ENCODE assay signal across 8 cellular contexts in the genomic region with DNA sequence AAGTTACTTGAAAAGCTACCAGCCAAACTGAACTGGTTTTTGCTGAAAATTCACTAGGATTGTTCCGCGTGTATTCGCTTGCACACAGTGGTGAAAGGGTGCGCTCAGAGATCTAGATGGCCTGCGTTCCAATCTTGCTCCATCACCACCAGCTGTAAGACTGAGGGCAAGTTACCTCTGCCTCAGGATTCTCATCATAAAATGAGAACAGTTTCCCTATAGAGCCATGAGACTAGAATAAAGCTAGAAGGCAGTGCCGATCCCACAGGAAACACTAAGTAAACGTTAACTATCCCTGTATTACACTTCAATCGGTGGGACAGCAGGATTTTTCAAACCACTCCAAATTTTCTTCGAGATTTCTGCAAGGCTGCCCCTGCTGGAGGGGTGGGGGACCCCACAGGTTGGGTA. TPM values are rescaled to one million over a fixed set of nuclear protein-coding genes. Genes with fewer than 3 reads are reported as not detected.
DNase-seq lines count a peak whose midpoint lies in the region; ATAC-seq and TF ChIP-seq lines count a peak whose summit lies in the region.

No MANE protein-coding gene starts in this region.

- peaks cover 10 to 11% (median 11%) of the 10 kb centered on the region in 3 donors for H3K4me1 Mint-ChIP-seq in IgD-negative memory B cell

- TF ChIP-seq CTCF in C4-2B (conservative IDR thresholded peaks at IDR 0.05): no peak
- no peak for TF ChIP-seq CTCF in mammary epithelial cell (conservative IDR thresholded peaks at IDR 0.05 in 1 of 2, IDR thresholded peaks at IDR 0.05 in 1 of 2; ENCODE audit: extremely low read depth in 1 of 2, insufficient read depth in 1 of 2, low read depth in 1 of 2, low read length in 2 of 2)

- ATAC-seq in HG03457 (IDR thresholded peaks at IDR 0.05; ENCODE audit: unreplicated experiment): no peak
- ATAC-seq in GM19397 (IDR thresholded peaks at IDR 0.05; ENCODE audit: unreplicated experiment): no peak
- ATAC-seq in HG02588 (IDR thresholded peaks at IDR 0.05; ENCODE audit: unreplicated experiment): no peak

- H3K9ac ChIP-seq in mammary epithelial cell (ENCODE audit: insufficient read depth, low read length) (peak overlapping the region; percentile 98), mucosa of stomach (ENCODE audit: low read length) (peak overlapping the region; percentile 85)

- H2AFZ ChIP-seq in mammary epithelial cell (ENCODE audit: low read depth, low read length): peak overlapping the region; percentile 93

- CTCF ChIA-PET in mammary epithelial cell (lab: Charles Lee; ENCODE audit: low non-redundant PET): no interaction called here

- H3K4me3 ChIP-seq in mammary epithelial cell (replicated peaks in 1 of 3; ENCODE audit: insufficient read depth in 1 of 3, low read depth in 2 of 3, low read length in 3 of 3) (peak overlapping the region; percentile 68 to 95 (median 90)), mucosa of stomach (ENCODE audit: low read length) (peak overlapping the region; percentile 54)

- H3K27ac ChIP-seq in C4-2B (peak overlapping the region; percentile 93), mammary epithelial cell (ENCODE audit: insufficient read depth, low read depth, low read length) (peak overlapping the region; percentile 83)

- peak overlapping the region in 2 of 3 donors; percentile 89 to 94 for H3K27ac Mint-ChIP-seq in IgD-negative memory B cell

- H3K27me3 Mint-ChIP-seq in IgD-negative memory B cell: peaks cover 1% of the 10 kb centered on the region

- 21% methylated on average over 8 of the region's 9 CpGs for WGBS in mammary epithelial cell (ENCODE audit: low coverage, missing lambda C conversion rate)

- DNase-seq in mammary epithelial cell (peak; percentile 25), Ammon's horn (ENCODE audit: low spot score) (no peak)

- peak overlapping the region; percentile 87 for H3K4me2 ChIP-seq in mammary epithelial cell (ENCODE audit: insufficient read depth, low read depth, low read length)

- TSS peak; percentile 57 for BruUV-seq in mammary epithelial cell (replicated peaks; lab: Mats Ljungman, UMichigan)

- peaks cover 52% of the 10 kb centered on the region for H3K79me2 ChIP-seq in mammary epithelial cell (ENCODE audit: insufficient read depth, low read length)

- in situ Hi-C loops in mammary epithelial cell (cut with MboI; ENCODE audit: low sequenced_read_pairs in 2 of 2): loop anchor here in 1 of 2 donors (25.0 kb wide), 1 partner anchor 210 kb away; a partner anchor contains a TSS

- H3K36me3 ChIP-seq in mammary epithelial cell (ENCODE audit: insufficient read depth, low read length): no peaks in the 10 kb centered on the region
- no peaks in the 10 kb centered on the region for H3K36me3 ChIP-seq in mucosa of stomach (ENCODE audit: control insufficient read depth, insufficient read depth, low read length)

- H3K9me3 ChIP-seq in mammary epithelial cell (replicated peaks; ENCODE audit: insufficient read depth, low read length) (no peaks in the 10 kb centered on the region), mucosa of stomach (ENCODE audit: control insufficient read depth, low read length) (no peaks in the 10 kb centered on the region)

- no peaks in the 10 kb centered on the region for H4K20me1 ChIP-seq in mammary epithelial cell (ENCODE audit: insufficient read depth, low read length)

- peak overlapping the region in 3 of 4 donors; percentile 81 to 91 (median 91) for H3K4me3 Mint-ChIP-seq in IgD-negative memory B cell

- dilution Hi-C loops in mammary epithelial cell (cut with HindIII; ENCODE audit: low sequenced_read_pairs): no loop called here

- H3K36me3 Mint-ChIP-seq in IgD-negative memory B cell: no peaks in the 10 kb centered on the region

- intact Hi-C loops in mammary epithelial cell (cut with micrococcal nuclease): no loop called here

- peaks cover 30% of the 10 kb centered on the region for H3K4me1 ChIP-seq in mammary epithelial cell (ENCODE audit: insufficient read depth, low read length)
- H3K4me1 ChIP-seq in mucosa of stomach (ENCODE audit: control insufficient read depth, insufficient read depth, low read length): peaks cover 27% of the 10 kb centered on the region

- H3K27me3 ChIP-seq in mammary epithelial cell (ENCODE audit: insufficient read depth, low read length) (no peaks in the 10 kb centered on the region), mucosa of stomach (ENCODE audit: control insufficient read depth, insufficient read depth, low read length) (no peaks in the 10 kb centered on the region)

- H3K9me3 Mint-ChIP-seq in IgD-negative memory B cell: no peaks in the 10 kb centered on the region

RNA-seq across cellular contexts. Expression of a gene that starts 0.8 kb away (rescaled TPM):
- polyA plus RNA-seq in IgD-negative memory B cell (27.3 TPM), mammary epithelial cell (504 TPM)
- 100 to 1,000 TPM; 258 to 274 TPM for total RNA-seq in mammary epithelial cell
- polyA minus RNA-seq in mammary epithelial cell: 615 TPM

Comparison
In these comparisons a context has a peak if more than half of its experiments do, and no peak if none do; other contexts are left out.
1. RNA of a gene that starts 0.8 kb away (polyA plus RNA-seq): 504 TPM in mammary epithelial cell (single experiment); 27.3 TPM in IgD-negative memory B cell (single experiment); every median in the first group is over 10 times any median in the second.